In the genomic region with DNA sequence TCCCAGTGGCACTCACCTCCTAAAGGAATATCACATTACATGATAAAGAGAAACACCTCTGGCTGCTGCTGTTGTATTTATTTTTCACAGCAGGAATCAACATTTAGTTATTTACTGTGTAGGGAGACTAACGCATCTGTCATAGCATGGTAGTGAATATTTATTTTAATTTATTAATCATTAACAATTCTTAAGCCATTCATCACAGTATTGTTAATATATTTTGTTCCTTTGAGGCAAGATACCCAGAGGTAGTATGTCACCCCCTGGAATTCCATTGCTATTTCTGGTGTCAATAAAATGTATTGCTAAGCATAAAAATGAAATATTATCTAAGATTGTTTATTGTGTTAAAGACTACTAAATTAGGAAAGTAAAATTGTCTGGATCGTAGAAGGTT, we compare ENCODE assay signal across 20 cellular contexts.
"Had no signal": no experiment of that assay in that cellular context is flagged by ENCODE, and none has a peak within 500 bp of the region (broad histone marks: within the 10 kb centered on the region; RNA-seq: fewer than 3 reads in every experiment).

No MANE protein-coding gene starts in this region.

- H3K4me3 ChIP-seq: coronary artery, esophagus muscularis mucosa, gastroesophageal sphincter, heart left ventricle, hepatocyte, lung, ovary, right lobe of liver, thoracic aorta, tibial nerve, upper lobe of left lung had no signal

- H3K27ac ChIP-seq: coronary artery, esophagus muscularis mucosa, foreskin keratinocyte, gastroesophageal sphincter, heart left ventricle, hepatocyte, ovary, right lobe of liver, thoracic aorta, tibial nerve, upper lobe of left lung had no signal

- ATAC-seq: foreskin keratinocyte; gastroesophageal sphincter; heart left ventricle; natural killer cell; right lobe of liver; stimulated activated naive B cell treated with anti-CD40 and anti-IgM and Interleukin-4, amounts not matched to agents 10 μg/mL and 1 μg/mL and 100 μg/mL, for 72 hours had no signal

- H3K27me3 ChIP-seq: esophagus muscularis mucosa, foreskin keratinocyte, gastroesophageal sphincter, heart left ventricle, hepatocyte, ovary, right lobe of liver, tibial nerve, upper lobe of left lung had no signal

- H3K36me3 ChIP-seq: esophagus muscularis mucosa, gastroesophageal sphincter, heart left ventricle, ovary, right lobe of liver, thoracic aorta, tibial nerve, upper lobe of left lung had no signal

- H3K4me1 ChIP-seq: esophagus muscularis mucosa, foreskin keratinocyte, gastroesophageal sphincter, heart left ventricle, right lobe of liver, tibial nerve, upper lobe of left lung had no signal

- H2AFZ ChIP-seq: hepatocyte had no signal

- H3K9me3 ChIP-seq: esophagus muscularis mucosa, gastroesophageal sphincter, heart left ventricle, ovary, right lobe of liver, thoracic aorta, tibial nerve, upper lobe of left lung had no signal

- DNase-seq: dermis blood vessel endothelial cell; effector memory CD4-positive, alpha-beta T cell; foreskin keratinocyte; heart left ventricle; natural killer cell; occipital lobe; ovary; right lobe of liver; small intestine; stimulated activated CD4-positive, alpha-beta T cell treated with anti-CD3 and anti-CD28 coated beads, Interleukin-15, amount 100 ng/mL, for 24 hours; stimulated activated CD4-positive, alpha-beta T cell treated with anti-CD3 and anti-CD28 coated beads, Interleukin-2, amount 100 ng/mL, for 48 hours; stimulated activated naive B cell treated with anti-CD40 and anti-IgM and Interleukin-4, amounts not matched to agents 10 μg/mL and 1 μg/mL and 100 μg/mL, for 72 hours; upper lobe of left lung had no signal

- H3K79me2 ChIP-seq: hepatocyte had no signal

- H3K4me2 ChIP-seq: hepatocyte had no signal
